1 cellular context compared by ENCODE assay signal in the genomic region with DNA sequence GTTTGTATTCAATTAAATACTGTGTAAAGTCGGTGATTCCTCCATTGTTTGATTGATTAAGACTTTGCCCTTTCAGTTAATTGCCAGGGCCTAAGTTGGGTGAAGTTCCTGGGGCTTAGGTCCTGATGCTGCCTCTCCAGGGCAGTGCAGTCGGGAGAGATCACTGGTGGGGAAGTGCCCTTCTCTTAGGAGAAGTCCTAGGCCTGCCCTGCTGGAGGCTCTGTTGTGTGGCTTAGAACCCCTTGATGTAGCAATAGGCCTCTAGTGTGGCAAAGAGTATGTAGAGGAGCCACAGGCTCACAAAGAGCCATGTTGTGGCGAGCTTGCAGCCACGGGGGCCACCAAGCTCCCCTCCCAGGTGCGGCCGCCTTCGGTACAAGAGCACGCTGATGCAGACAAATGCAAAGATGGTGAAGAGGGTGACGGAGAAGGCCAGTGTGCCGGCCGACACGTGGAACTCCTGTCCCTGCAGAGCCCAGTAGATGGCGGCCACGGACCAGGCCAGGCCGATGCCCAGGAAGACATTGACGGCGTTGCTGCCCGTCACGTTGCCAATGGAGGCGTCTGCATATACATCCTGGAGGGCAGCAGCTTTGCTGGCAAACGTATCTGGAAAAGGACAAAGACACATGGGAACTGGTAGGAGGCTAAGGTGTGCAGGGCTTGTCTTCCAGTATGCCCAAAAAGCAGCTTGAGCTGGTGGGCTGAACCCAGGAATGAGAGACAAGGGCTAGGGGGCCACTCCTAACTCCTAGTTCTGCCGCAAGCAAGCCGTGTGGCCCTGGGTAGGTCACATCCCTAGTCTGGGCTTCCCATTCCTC.
A peak's percentile ranks its signal among the peaks of the same experiment; 100 is the strongest.
TF ChIP-seq lines count a peak whose summit lies in the region.

No MANE protein-coding gene starts in this region.

TF ChIP-seq in WTC11, 78 proteins besides CTCF, POLR2A, EP300 and RAD21 (continued from another document):
- TF ChIP-seq, protein P1, sequence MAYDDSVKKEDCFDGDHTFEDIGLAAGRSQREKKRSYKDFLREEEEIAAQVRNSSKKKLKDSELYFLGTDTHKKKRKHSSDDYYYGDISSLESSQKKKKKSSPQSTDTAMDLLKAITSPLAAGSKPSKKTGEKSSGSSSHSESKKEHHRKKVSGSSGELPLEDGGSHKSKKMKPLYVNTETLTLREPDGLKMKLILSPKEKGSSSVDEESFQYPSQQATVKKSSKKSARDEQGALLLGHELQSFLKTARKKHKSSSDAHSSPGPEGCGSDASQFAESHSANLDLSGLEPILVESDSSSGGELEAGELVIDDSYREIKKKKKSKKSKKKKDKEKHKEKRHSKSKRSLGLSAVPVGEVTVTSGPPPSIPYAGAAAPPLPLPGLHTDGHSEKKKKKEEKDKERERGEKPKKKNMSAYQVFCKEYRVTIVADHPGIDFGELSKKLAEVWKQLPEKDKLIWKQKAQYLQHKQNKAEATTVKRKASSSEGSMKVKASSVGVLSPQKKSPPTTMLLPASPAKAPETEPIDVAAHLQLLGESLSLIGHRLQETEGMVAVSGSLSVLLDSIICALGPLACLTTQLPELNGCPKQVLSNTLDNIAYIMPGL (CRISPR knock-in tag; IDR thresholded peaks at IDR 0.05) = 0 out of 2 replicates have a peak, but pooled peaks have one; percentile 32
- TF ChIP-seq, protein P2, sequence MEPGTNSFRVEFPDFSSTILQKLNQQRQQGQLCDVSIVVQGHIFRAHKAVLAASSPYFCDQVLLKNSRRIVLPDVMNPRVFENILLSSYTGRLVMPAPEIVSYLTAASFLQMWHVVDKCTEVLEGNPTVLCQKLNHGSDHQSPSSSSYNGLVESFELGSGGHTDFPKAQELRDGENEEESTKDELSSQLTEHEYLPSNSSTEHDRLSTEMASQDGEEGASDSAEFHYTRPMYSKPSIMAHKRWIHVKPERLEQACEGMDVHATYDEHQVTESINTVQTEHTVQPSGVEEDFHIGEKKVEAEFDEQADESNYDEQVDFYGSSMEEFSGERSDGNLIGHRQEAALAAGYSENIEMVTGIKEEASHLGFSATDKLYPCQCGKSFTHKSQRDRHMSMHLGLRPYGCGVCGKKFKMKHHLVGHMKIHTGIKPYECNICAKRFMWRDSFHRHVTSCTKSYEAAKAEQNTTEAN (CRISPR knock-in tag; IDR thresholded peaks at IDR 0.05) = 0 out of 2 replicates have a peak, but pooled peaks have one; percentile 30
- TF ChIP-seq ZBTB21 (CRISPR knock-in tag; IDR thresholded peaks at IDR 0.05; ENCODE audit: borderline replicate concordance) (0 out of 2 replicates have a peak, but pooled peaks have one; percentile 18), ZNF232 (CRISPR knock-in tag; IDR thresholded peaks at IDR 0.05) (peak; percentile 53; the same call in 1 of the 2 replicates), ZNF671 (CRISPR knock-in tag; IDR thresholded peaks at IDR 0.05) (no peak)
- TF ChIP-seq, protein P3, sequence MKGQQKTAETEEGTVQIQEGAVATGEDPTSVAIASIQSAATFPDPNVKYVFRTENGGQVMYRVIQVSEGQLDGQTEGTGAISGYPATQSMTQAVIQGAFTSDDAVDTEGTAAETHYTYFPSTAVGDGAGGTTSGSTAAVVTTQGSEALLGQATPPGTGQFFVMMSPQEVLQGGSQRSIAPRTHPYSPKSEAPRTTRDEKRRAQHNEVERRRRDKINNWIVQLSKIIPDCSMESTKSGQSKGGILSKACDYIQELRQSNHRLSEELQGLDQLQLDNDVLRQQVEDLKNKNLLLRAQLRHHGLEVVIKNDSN (CRISPR knock-in tag; IDR thresholded peaks at IDR 0.05) = peak; percentile 65
